ENCODE assay signal across 7 cellular contexts in genomic region chr15:91759560-91759959, GRCh38.
"Had no signal": no experiment of that assay in that cellular context is flagged by ENCODE, and none has a peak within 500 bp of the region (broad histone marks: within the 10 kb centered on the region; RNA-seq: fewer than 3 reads in every experiment).

No MANE protein-coding gene starts in this region.

- H3K27ac Mint-ChIP-seq: IgD-negative memory B cell had no signal

- ATAC-seq: HepG2, K562 had no signal

- H3K4me1 Mint-ChIP-seq: IgD-negative memory B cell had no signal

- H3K4me3 ChIP-seq: K562 had no signal

- H3K27ac ChIP-seq: HL-60 had no signal

- H3K36me3 Mint-ChIP-seq: IgD-negative memory B cell had no signal

- DNase-seq: IMR-90, KBM-7, KG1 had no signal

- H3K27me3 Mint-ChIP-seq: IgD-negative memory B cell had no signal

- H3K4me3 Mint-ChIP-seq: IgD-negative memory B cell had no signal
